In the genomic region with DNA sequence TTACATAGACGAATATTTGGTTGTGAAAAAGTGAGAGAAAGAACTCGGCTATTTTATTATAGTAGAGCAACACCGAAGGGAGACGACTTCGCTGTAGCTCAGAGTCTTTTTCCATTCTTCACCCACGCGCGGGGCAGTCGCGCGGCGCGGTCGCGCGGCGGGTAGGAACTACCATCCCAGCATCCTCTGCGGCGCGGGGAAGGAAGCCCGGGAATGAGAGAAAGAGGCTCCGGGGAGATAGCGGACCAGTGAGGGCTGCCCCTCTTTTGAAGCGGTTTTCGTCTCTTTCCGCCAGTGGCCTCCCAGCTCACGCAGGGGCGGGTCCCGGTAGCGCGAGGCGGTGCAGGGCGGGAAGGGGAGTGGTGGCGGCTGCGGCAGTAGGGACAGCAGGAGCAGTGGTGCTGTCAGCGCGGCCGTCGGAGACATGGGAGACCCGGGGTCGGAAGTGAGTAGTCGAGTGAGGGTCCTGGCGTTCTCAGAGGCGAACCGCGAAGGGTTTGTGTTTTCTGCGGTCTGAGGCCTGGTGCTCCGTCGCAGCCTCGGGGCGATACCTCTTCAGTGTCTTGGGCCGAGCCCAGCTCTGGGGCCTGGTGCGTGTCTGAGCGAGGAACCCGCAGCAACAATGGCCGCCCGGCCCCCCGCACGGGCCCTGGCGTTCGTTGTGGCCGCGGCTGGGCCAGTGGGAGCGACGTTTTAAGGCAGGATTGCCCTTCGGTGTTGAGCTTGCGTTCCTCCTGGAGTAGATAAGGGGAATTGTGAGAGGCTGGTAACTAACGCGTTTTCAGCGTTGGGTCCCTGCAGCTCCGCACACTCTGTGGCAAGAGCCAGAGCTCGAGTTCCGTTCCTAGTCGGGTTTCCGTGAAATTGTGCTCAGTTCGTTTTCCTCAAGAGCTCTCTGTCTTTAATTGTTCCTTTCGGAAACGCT, we compare ENCODE assay signal across 8 cellular contexts. TPM values are rescaled to one million over a fixed set of nuclear protein-coding genes. Genes with fewer than 3 reads are reported as not detected.
A peak's percentile ranks its signal among the peaks of the same experiment; 100 is the strongest.
DNase-seq lines count a peak whose midpoint lies in the region; ATAC-seq, FAIRE-seq and TF ChIP-seq lines count a peak whose summit lies in the region.
"Not testable (repeated sequence)": the region's sequence is repeated elsewhere in the genome, so short reads cannot be mapped to it uniquely, and the experiment has no call there.

A gene with protein sequence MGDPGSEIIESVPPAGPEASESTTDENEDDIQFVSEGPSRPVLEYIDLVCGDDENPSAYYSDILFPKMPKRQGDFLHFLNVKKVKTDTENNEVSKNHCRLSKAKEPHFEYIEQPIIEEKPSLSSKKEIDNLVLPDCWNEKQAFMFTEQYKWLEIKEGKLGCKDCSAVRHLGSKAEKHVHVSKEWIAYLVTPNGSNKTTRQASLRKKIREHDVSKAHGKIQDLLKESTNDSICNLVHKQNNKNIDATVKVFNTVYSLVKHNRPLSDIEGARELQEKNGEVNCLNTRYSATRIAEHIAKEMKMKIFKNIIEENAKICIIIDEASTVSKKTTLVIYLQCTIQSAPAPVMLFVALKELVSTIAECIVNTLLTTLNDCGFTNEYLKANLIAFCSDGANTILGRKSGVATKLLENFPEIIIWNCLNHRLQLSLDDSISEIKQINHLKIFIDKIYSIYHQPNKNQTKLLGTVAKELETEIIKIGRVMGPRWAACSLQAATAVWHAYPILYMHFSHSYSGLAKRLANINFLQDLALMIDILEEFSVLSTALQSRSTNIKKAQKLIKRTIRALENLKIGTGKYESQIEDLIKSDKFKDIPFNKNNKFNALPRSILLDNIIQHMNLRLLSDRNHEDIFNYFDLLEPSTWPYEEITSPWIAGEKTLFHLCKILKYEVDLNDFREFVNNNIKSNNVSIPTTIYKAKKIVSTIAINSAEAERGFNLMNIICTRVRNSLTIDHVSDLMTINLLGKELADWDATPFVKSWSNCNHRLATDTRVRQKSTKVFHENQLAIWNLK (plus strand): TSS at position 362 of the 925 bp plus-strand sequence. CDS start 63 bp downstream, at position 425.

- DNase-seq in NCI-H1092 (lab: John Stamatoyannopoulos, UW) (peak; percentile 91), SKM-1 (lab: John Stamatoyannopoulos, UW; ENCODE audit: unreplicated experiment) (peak; percentile 82), head of caudate nucleus (peak; percentile 89 to 99 (median 95)), pancreas (peak; percentile 79 to 91 (median 83)), thyroid gland (peak; percentile 90 to 94)
- peak; percentile 83 to 90 for DNase-seq in activated naive CD4-positive, alpha-beta T cell treated with anti-CD3 and anti-CD28 coated beads, Interleukin-2, amount 50 U/mL, for 72 hours (ENCODE audit: low spot score in 2 of 2)

- WGBS in pancreas, 2 donors: 0% methylated on average over 40 to 47 of the region's 78 CpGs
- WGBS in thyroid gland, 2 donors: 0% methylated on average over 30 to 37 of the region's 78 CpGs

- H3K4me3 ChIP-seq in GM08714 (ENCODE audit: low read length): peak within 1 kb of the TSS; percentile 79
- peak within 1 kb of the TSS; percentile 26 to 59 (median 40) for H3K4me3 ChIP-seq in pancreas
- H3K4me3 ChIP-seq in thyroid gland (replicated peaks in 1 of 3): peak within 1 kb of the TSS in 2 of 3 donors; percentile 32 to 42

- peak within 1 kb of the TSS; percentile 88 to 94 for H3K27ac Mint-ChIP-seq in activated naive CD4-positive, alpha-beta T cell treated with anti-CD3 and anti-CD28 coated beads, Interleukin-2, amount 50 U/mL, for 72 hours

- not testable (repeated sequence) for H3K36me3 ChIP-seq in pancreas, thyroid gland

- not testable (repeated sequence) for H3K27me3 ChIP-seq in pancreas, thyroid gland

- intact Hi-C loops in head of caudate nucleus (cut with DNase I): loop anchor here (5.0 to 10.0 kb wide), 3 partner anchors 41 to 268 kb away; a partner anchor contains a TSS
- intact Hi-C loops in pancreas (cut with DNase I); thyroid gland (cut with DNase I): not testable (repeated sequence)

- not testable (repeated sequence) for H3K4me1 ChIP-seq in pancreas
- peaks cover 4 to 13% of the 10 kb centered on the region in 2 donors for H3K4me1 ChIP-seq in thyroid gland

- peak in 1 of 2 donors; percentile 84 for TF ChIP-seq POLR2A in thyroid gland (IDR thresholded peaks at IDR 0.05)

- not testable (repeated sequence) for TF ChIP-seq CTCF in pancreas (IDR thresholded peaks at IDR 0.05)
- TF ChIP-seq CTCF in thyroid gland (IDR thresholded peaks at IDR 0.05): peak in 1 of 6 experiments; percentile 19

- H3K9me3 Mint-ChIP-seq in activated naive CD4-positive, alpha-beta T cell treated with anti-CD3 and anti-CD28 coated beads, Interleukin-2, amount 50 U/mL, for 72 hours: not testable (repeated sequence)

- FAIRE-seq in pancreas (lab: Jason Lieb, UNC): not testable (repeated sequence)

- ATAC-seq in HG02610 (IDR thresholded peaks at IDR 0.05; ENCODE audit: unreplicated experiment) (peak; percentile 97), pancreas (peak; percentile 94 to 99 (median 98))
- ATAC-seq in activated naive CD4-positive, alpha-beta T cell treated with anti-CD3 and anti-CD28 coated beads, Interleukin-2, amount 50 U/mL, for 72 hours: peak; percentile 97 to 98

- H3K27ac ChIP-seq in pancreas: peak within 1 kb of the TSS in 2 of 4 donors; percentile 48 to 50
- H3K27ac ChIP-seq in thyroid gland: peak within 1 kb of the TSS in 1 of 3 donors; percentile 36

- H3K9me3 ChIP-seq in pancreas, thyroid gland: not testable (repeated sequence)

- H3K36me3 Mint-ChIP-seq in activated naive CD4-positive, alpha-beta T cell treated with anti-CD3 and anti-CD28 coated beads, Interleukin-2, amount 50 U/mL, for 72 hours: peaks cover 9 to 29% of the 10 kb centered on the region in 2 donors

RNA-seq across cellular contexts. Expression of the gene that starts here (rescaled TPM):
- total RNA-seq in activated naive CD4-positive, alpha-beta T cell treated with anti-CD3 and anti-CD28 coated beads, Interleukin-2, amount 50 U/mL, for 72 hours: 10 to 100 TPM in 1 of 2 donors, 1 to 10 TPM in 1; 8.5 to 21.3 TPM
- total RNA-seq in pancreas: 1 to 10 TPM; 2.3 to 6.7 (median 4.0) TPM
- polyA plus RNA-seq in pancreas: 1 to 10 TPM in 1 of 2 donors, under 1 TPM in 1; 0.99 to 3.4 TPM
- total RNA-seq in thyroid gland: 10 to 100 TPM in 2 of 4 donors, 1 to 10 TPM in 2; 9.1 to 16.8 (median 11.0) TPM
